Comparison of ENCODE assay signal across 18 cellular contexts in the genomic region with DNA sequence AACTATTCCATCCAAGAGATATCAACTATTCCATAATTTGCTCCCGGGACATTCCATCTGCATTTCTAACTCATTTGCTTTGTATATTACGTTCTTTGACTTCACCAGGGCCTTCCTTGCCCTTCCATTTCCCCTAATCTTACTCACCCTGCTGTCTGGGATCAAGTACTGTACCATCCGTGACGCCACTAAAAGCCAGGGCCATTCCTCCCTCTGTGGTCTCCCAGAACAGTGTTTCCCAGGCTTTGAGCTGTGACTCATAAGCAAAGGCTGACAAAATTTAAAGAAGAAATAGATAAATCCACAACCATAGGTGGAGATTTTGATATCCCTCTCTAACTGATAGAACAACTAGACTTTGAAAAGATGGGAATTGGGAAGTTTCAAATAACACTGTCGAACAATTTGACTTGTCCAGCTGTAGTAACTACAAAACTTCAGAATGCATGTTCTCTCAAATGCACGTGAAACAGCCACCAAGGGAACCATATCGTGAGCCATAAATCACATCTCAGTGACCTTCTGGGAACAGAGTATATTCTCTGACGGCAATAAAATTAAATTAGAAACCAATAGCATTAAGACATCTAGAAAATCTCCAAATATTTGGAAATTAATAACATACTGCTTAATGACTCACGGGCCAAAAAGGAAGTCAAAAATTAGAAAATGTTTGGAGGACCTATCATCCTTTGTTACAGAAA.
DNase-seq lines count a peak whose midpoint lies in the region; ATAC-seq and TF ChIP-seq lines count a peak whose summit lies in the region.
"Had no signal": no experiment of that assay in that cellular context is flagged by ENCODE, and none has a peak within 500 bp of the region (broad histone marks: within the 10 kb centered on the region; RNA-seq: fewer than 3 reads in every experiment).

No MANE protein-coding gene starts in this region.

- H2AK9ac ChIP-seq in IMR-90 (replicated peaks; ENCODE audit: low read depth, low read length, poor library complexity), result no peak overlapping the region

- no peaks in the 10 kb centered on the region for H3K9me3 ChIP-seq in IMR-90 (ENCODE audit: control insufficient read depth, insufficient read depth, low read length)
- no peaks in the 10 kb centered on the region for H3K9me3 ChIP-seq in spleen
- H3K9me3 ChIP-seq: BE2C, gastroesophageal sphincter, psoas muscle had no signal

- no peak overlapping the region for H3K27ac Mint-ChIP-seq in activated CD8-positive, alpha-beta T cell treated with anti-CD3 and anti-CD28 coated beads for 36 hours
- H3K27ac Mint-ChIP-seq: activated naive CD8-positive, alpha-beta T cell treated with anti-CD3 and anti-CD28 coated beads, Interleukin-2, amount 50 U/mL, for 24 hours had no signal

- ATAC-seq in IMR-90 (ENCODE audit: low read depth), result peak; percentile 40; the same call in 1 of the 2 replicates
- no peak for ATAC-seq in activated CD8-positive, alpha-beta T cell treated with anti-CD3 and anti-CD28 coated beads for 36 hours
- ATAC-seq: activated naive CD8-positive, alpha-beta T cell treated with anti-CD3 and anti-CD28 coated beads, Interleukin-2, amount 50 U/mL, for 24 hours; gastroesophageal sphincter; GM12878; psoas muscle had no signal

- no peak overlapping the region; the same call in 2 of the 3 replicates for H2BK15ac ChIP-seq in IMR-90 (ENCODE audit: low read depth, low read length)

- H3K14ac ChIP-seq in IMR-90 (replicated peaks; ENCODE audit: low read depth, low read length), result 0 out of 2 replicates have a peak overlapping the region, but pooled peaks have one; percentile 16

- in situ Hi-C loops in IMR-90 (cut with MboI; ENCODE audit: low sequenced_read_pairs), result no loop called here
- in situ Hi-C loops in brain microvascular endothelial cell (cut with HindIII; ENCODE audit: low pct_ligation_motif_present, low sequenced_read_pairs), result no loop called here

- H3K27ac ChIP-seq in IMR-90 (ENCODE audit: insufficient read depth, low read length), result no peak overlapping the region
- peak overlapping the region; percentile 99 for H3K27ac ChIP-seq in brain microvascular endothelial cell
- H3K27ac ChIP-seq in spleen, result no peak overlapping the region
- H3K27ac ChIP-seq: gastroesophageal sphincter, psoas muscle had no signal

- no peaks in the 10 kb centered on the region for H3K9me3 Mint-ChIP-seq in activated CD8-positive, alpha-beta T cell treated with anti-CD3 and anti-CD28 coated beads for 36 hours
- H3K9me3 Mint-ChIP-seq: activated naive CD8-positive, alpha-beta T cell treated with anti-CD3 and anti-CD28 coated beads, Interleukin-2, amount 50 U/mL, for 24 hours had no signal

- peak overlapping the region; percentile 4; the same call in 1 of the 2 replicates for H2BK20ac ChIP-seq in IMR-90 (ENCODE audit: low read depth, low read length)

- peaks cover 14% of the 10 kb centered on the region for H3K4me1 ChIP-seq in IMR-90 (ENCODE audit: control insufficient read depth, insufficient read depth, low read length)
- peaks cover 0 to 8% (median 2%) of the 10 kb centered on the region in 6 donors for H3K4me1 ChIP-seq in spleen
- H3K4me1 ChIP-seq: BE2C, psoas muscle had no signal

- H3K4me3 Mint-ChIP-seq in activated CD8-positive, alpha-beta T cell treated with anti-CD3 and anti-CD28 coated beads for 36 hours, result no peak overlapping the region
- H3K4me3 Mint-ChIP-seq: activated naive CD8-positive, alpha-beta T cell treated with anti-CD3 and anti-CD28 coated beads, Interleukin-2, amount 50 U/mL, for 24 hours had no signal

- H4K5ac ChIP-seq in IMR-90 (ENCODE audit: low read depth, low read length), result no peak overlapping the region

- 38% methylated on average over 2 of the region's 9 CpGs; no CpG with 5 or more reads in 1 of the 2 experiments for WGBS in IMR-90 (ENCODE audit: extremely low coverage in 2 of 2, insufficient read length in 1 of 2), 2 experiments
- 78 to 90% (median 88%) methylated on average over 9 of the region's 9 CpGs for WGBS in spleen, 5 donors

- BruUV-seq in IMR-90 (replicated peaks; lab: Mats Ljungman, UMichigan), result no TSS peak

- H3K9ac ChIP-seq in IMR-90 (ENCODE audit: low read depth, low read length), result no peak overlapping the region

- no peaks in the 10 kb centered on the region for H3K27me3 ChIP-seq in IMR-90 (ENCODE audit: control insufficient read depth, insufficient read depth, low read length)
- no peaks in the 10 kb centered on the region for H3K27me3 ChIP-seq in brain microvascular endothelial cell (replicated peaks)
- H3K27me3 ChIP-seq in spleen (replicated peaks in 1 of 7), result no peaks in the 10 kb centered on the region
- H3K27me3 ChIP-seq: BE2C had no signal

- no peaks in the 10 kb centered on the region for H3K4me1 Mint-ChIP-seq in activated CD8-positive, alpha-beta T cell treated with anti-CD3 and anti-CD28 coated beads for 36 hours (ENCODE audit: low read depth)
- H3K4me1 Mint-ChIP-seq: activated naive CD8-positive, alpha-beta T cell treated with anti-CD3 and anti-CD28 coated beads, Interleukin-2, amount 50 U/mL, for 24 hours had no signal

- peak overlapping the region in 1 of 2 experiments; percentile 43; a peak in 1 of 4 replicates for H4K8ac ChIP-seq in IMR-90 (ENCODE audit: low read depth in 2 of 2, low read length in 2 of 2)

- no peaks in the 10 kb centered on the region for H4K20me1 ChIP-seq in IMR-90 (ENCODE audit: insufficient read depth, low read length)

- H2AFZ ChIP-seq in IMR-90 (replicated peaks; ENCODE audit: low read length, poor library complexity), result no peak overlapping the region

- no peak overlapping the region for H2AK5ac ChIP-seq in IMR-90 (ENCODE audit: low read depth, low read length)

- CTCF ChIA-PET in IMR-90 (lab: Yijun Ruan, JAX), result interaction anchor here (1.0 to 1.4 kb wide), 2 partner anchors 159 to 281 kb away, joined by 4 read pairs; no protein-coding TSS in a partner anchor
- CTCF ChIA-PET in activated CD8-positive, alpha-beta T cell treated with anti-CD3 and anti-CD28 coated beads for 36 hours (lab: Charles Lee), result no interaction called here

- H4K91ac ChIP-seq in IMR-90 (ENCODE audit: insufficient read depth, low read depth, low read length), result no peak overlapping the region

- H3K23ac ChIP-seq in IMR-90 (ENCODE audit: low read depth, low read length), result no peak overlapping the region

- H2BK5ac ChIP-seq in IMR-90 (ENCODE audit: low read depth, low read length, poor library complexity, severe bottlenecking), result peak overlapping the region; percentile 17

- H3K4me2 ChIP-seq in IMR-90 (ENCODE audit: low read depth, low read length), result peak overlapping the region; percentile 31; the same call in 1 of the 2 replicates

- peaks cover 3% of the 10 kb centered on the region for H3K27me3 Mint-ChIP-seq in activated CD8-positive, alpha-beta T cell treated with anti-CD3 and anti-CD28 coated beads for 36 hours
- H3K27me3 Mint-ChIP-seq: activated naive CD8-positive, alpha-beta T cell treated with anti-CD3 and anti-CD28 coated beads, Interleukin-2, amount 50 U/mL, for 24 hours had no signal

- TF ChIP-seq RAD21 in IMR-90 (IDR thresholded peaks at IDR 0.05; ENCODE audit: low read length), result peak; percentile 44

- dilution Hi-C loops in IMR-90 (cut with HindIII; ENCODE audit: low sequenced_read_pairs, unreplicated experiment), result no loop called here

- no peaks in the 10 kb centered on the region for H3K36me3 ChIP-seq in IMR-90 (ENCODE audit: control insufficient read depth, insufficient read depth, low read length)
- no peaks in the 10 kb centered on the region for H3K36me3 ChIP-seq in brain microvascular endothelial cell (replicated peaks)
- H3K36me3 ChIP-seq in spleen, result no peaks in the 10 kb centered on the region
- H3K36me3 ChIP-seq: BE2C, gastroesophageal sphincter had no signal

- peaks cover 14% of the 10 kb centered on the region for H3K9me1 ChIP-seq in IMR-90 (ENCODE audit: insufficient read depth, low read length)

- no peaks in the 10 kb centered on the region for H3K36me3 Mint-ChIP-seq in activated CD8-positive, alpha-beta T cell treated with anti-CD3 and anti-CD28 coated beads for 36 hours (ENCODE audit: low read depth)

- intact Hi-C loops in IMR-90 (cut with micrococcal nuclease), result no loop called here
- intact Hi-C loops in activated CD8-positive, alpha-beta T cell treated with anti-CD3 and anti-CD28 coated beads for 36 hours (cut with micrococcal nuclease), result no loop called here
- intact Hi-C loops in spleen (cut with DNase I; ENCODE audit: low total_unique reads), result no loop called here

- TF ChIP-seq CTCF in IMR-90 (conservative IDR thresholded peaks at IDR 0.05; ENCODE audit: low read depth, low read length) (0 out of 2 replicates have a peak, but pooled peaks have one; percentile 13), brain microvascular endothelial cell (IDR thresholded peaks at IDR 0.05; ENCODE audit: low read depth, low read length, missing control alignments) (peak; percentile 35), spleen (IDR thresholded peaks at IDR 0.05 in 8 of 11, conservative IDR thresholded peaks at IDR 0.05 in 3 of 11) (no peak)
- no peak for TF ChIP-seq CTCF in activated CD8-positive, alpha-beta T cell treated with anti-CD3 and anti-CD28 coated beads for 36 hours (IDR thresholded peaks at IDR 0.05)

- peak; percentile 78 for DNase-seq in AG08396 (ENCODE audit: low spot score)
- peak; percentile 95 for DNase-seq in IMR-90
- DNase-seq in brain microvascular endothelial cell, result peak; percentile 99
- peak; percentile 12 for DNase-seq in kidney tubule cell (ENCODE audit: low spot score)
- no peak for DNase-seq in NCI-H748 treated with DMSO at 0.1 percent for 48 hours (lab: John Stamatoyannopoulos, UW)
- no peak for DNase-seq in activated CD8-positive, alpha-beta T cell treated with anti-CD3 and anti-CD28 coated beads for 36 hours
- DNase-seq in pons (ENCODE audit: low spot score), result no peak
- DNase-seq in spleen, result no peak
- DNase-seq: activated CD4-positive, CD25-positive, alpha-beta regulatory T cell treated with anti-CD3 and anti-CD28 coated beads, Interleukin-2, amount 50 U/mL, for 72 hours; activated naive CD8-positive, alpha-beta T cell treated with anti-CD3 and anti-CD28 coated beads, Interleukin-2, amount 50 U/mL, for 24 hours; activated T-cell treated with anti-CD3 and anti-CD28 coated beads for 4 hours; BE2C; DMS53; kidney; psoas muscle; stimulated activated CD4-positive, alpha-beta T cell treated with anti-CD3 and anti-CD28 coated beads, Interleukin-2, amount 100 ng/mL, for 48 hours had no signal

- H3K4me3 ChIP-seq in IMR-90 (ENCODE audit: insufficient read depth, low read depth, low read length) (no peak overlapping the region), brain microvascular endothelial cell (ENCODE audit: low read depth, low read length) (no peak overlapping the region), spleen (no peak overlapping the region)
- H3K4me3 ChIP-seq: gastroesophageal sphincter, GM12878, psoas muscle had no signal

- H3K4ac ChIP-seq in IMR-90 (ENCODE audit: low read depth, low read length), result peak overlapping the region; percentile 51; the same call in 1 of the 2 replicates

- H2BK120ac ChIP-seq in IMR-90 (ENCODE audit: low read depth, low read length), result peak overlapping the region; percentile 74; the same call in 1 of the 2 replicates

- no peak for TF ChIP-seq POLR2A in IMR-90 (IDR thresholded peaks at IDR 0.05; ENCODE audit: low read depth, low read length)
- no peak for TF ChIP-seq POLR2A in spleen (IDR thresholded peaks at IDR 0.05)

- H3K79me1 ChIP-seq in IMR-90 (ENCODE audit: low read depth in 1 of 2, low read length in 2 of 2), result 0 out of 4 replicates have a peak, but pooled peaks cover 0 to 3% of the 10 kb centered on the region in 2 experiments

- H3K18ac ChIP-seq in IMR-90 (ENCODE audit: low read depth, low read length), result peak overlapping the region; percentile 43; the same call in 1 of the 2 replicates

- H3K56ac ChIP-seq in IMR-90 (ENCODE audit: extremely low read depth, insufficient read depth, low read length), result no peak overlapping the region; the same call in 1 of the 2 replicates

- POLR2A ChIA-PET in IMR-90 (lab: Charles Lee; ENCODE audit: unreplicated experiment), result no interaction called here
- POLR2A ChIA-PET in activated CD8-positive, alpha-beta T cell treated with anti-CD3 and anti-CD28 coated beads for 36 hours (lab: Charles Lee), result no interaction called here

Comparison
In these comparisons a context has a peak if more than half of its experiments do, and no peak if none do; other contexts are left out.
1. DNase-seq: peak in AG08396 (single experiment), IMR-90 (single experiment), brain microvascular endothelial cell (single experiment) and kidney tubule cell (single experiment); none in NCI-H748 treated with DMSO at 0.1 percent for 48 hours (single experiment), activated CD8-positive, alpha-beta T cell treated with anti-CD3 and anti-CD28 coated beads for 36 hours (single experiment), pons (single experiment) and spleen (single experiment).
2. CTCF ChIP-seq: peak in IMR-90 (single experiment) and brain microvascular endothelial cell (single experiment); none in activated CD8-positive, alpha-beta T cell treated with anti-CD3 and anti-CD28 coated beads for 36 hours (single experiment) and spleen (0 of 11).